8 cellular contexts compared by ENCODE assay signal in genomic region chr4:131091896-131092295, GRCh38.
DNase-seq lines count a peak whose midpoint lies in the region; ATAC-seq lines count a peak whose summit lies in the region.

No MANE protein-coding gene starts in this region.

- no peak for ATAC-seq in HG03045 (IDR thresholded peaks at IDR 0.05; ENCODE audit: unreplicated experiment)
- no peak for ATAC-seq in GM21447 (IDR thresholded peaks at IDR 0.05; ENCODE audit: unreplicated experiment)
- no peak for ATAC-seq in HG02938 (IDR thresholded peaks at IDR 0.05; ENCODE audit: unreplicated experiment)

- peak; percentile 46 for DNase-seq in H4 (ENCODE audit: low spot score)
- DNase-seq in NCI-H2171 (lab: John Stamatoyannopoulos, UW), result peak; percentile 11
- DNase-seq in dermis blood vessel endothelial cell, result peak; percentile 30
- peak; percentile 76 for DNase-seq in pons (ENCODE audit: low spot score)
- DNase-seq in NCI-H2196 (lab: John Stamatoyannopoulos, UW; ENCODE audit: unreplicated experiment), result no peak
